In genomic region chr3:190319660-190320059, GRCh38 we compare ENCODE assay signal across 10 cellular contexts. TPM values are rescaled to one million over a fixed set of nuclear protein-coding genes. Genes with fewer than 3 reads are reported as not detected.
A peak's percentile ranks its signal among the peaks of the same experiment; 100 is the strongest.
DNase-seq lines count a peak whose midpoint lies in the region; ATAC-seq and TF ChIP-seq lines count a peak whose summit lies in the region.
"Had no signal": no experiment of that assay in that cellular context is flagged by ENCODE, and none has a peak within 500 bp of the region (broad histone marks: within the 10 kb centered on the region; RNA-seq: fewer than 3 reads in every experiment).

No MANE protein-coding gene starts in this region.

- H3K9me3 Mint-ChIP-seq in natural killer cell treated with Interleukin-12 subunit alpha and Interleukin-12 subunit beta and Interleukin-15 and Interleukin-18, amount 100 ng/mL, for 72 hours = no peaks in the 10 kb centered on the region

- CTCF ChIA-PET in IMR-90 (lab: Yijun Ruan, JAX) = interaction anchor here (0.9 to 2.3 kb wide), 4 partner anchors 64 to 358 kb away, joined by 3 to 6 read pairs (median 4); no protein-coding TSS in a partner anchor

- 0 out of 2 replicates have a peak overlapping the region, but pooled peaks have one; percentile 28 for H3K14ac ChIP-seq in IMR-90 (replicated peaks; ENCODE audit: low read depth, low read length)

- ATAC-seq in IMR-90 (ENCODE audit: low read depth) = no peak
- ATAC-seq in HG03520 (IDR thresholded peaks at IDR 0.05; ENCODE audit: unreplicated experiment) = no peak
- no peak for ATAC-seq in natural killer cell treated with Interleukin-12 subunit alpha and Interleukin-12 subunit beta and Interleukin-15 and Interleukin-18, amount 100 ng/mL, for 72 hours

- H3K18ac ChIP-seq in IMR-90 (ENCODE audit: low read depth, low read length) = no peak overlapping the region

- H4K20me1 ChIP-seq in IMR-90 (ENCODE audit: insufficient read depth, low read length) = no peaks in the 10 kb centered on the region

- dilution Hi-C loops in IMR-90 (cut with HindIII; ENCODE audit: low sequenced_read_pairs, unreplicated experiment) = no loop called here

- 80% methylated on average over 2 of the region's 4 CpGs; no CpG with 5 or more reads in 1 of the 2 experiments for WGBS in IMR-90 (ENCODE audit: extremely low coverage in 2 of 2, insufficient read length in 1 of 2), 2 experiments

- no peak overlapping the region for H2AK9ac ChIP-seq in IMR-90 (replicated peaks; ENCODE audit: low read depth, low read length, poor library complexity)

- H3K4me3 Mint-ChIP-seq in natural killer cell treated with Interleukin-12 subunit alpha and Interleukin-12 subunit beta and Interleukin-15 and Interleukin-18, amount 100 ng/mL, for 72 hours = no peak overlapping the region

- no peak for TF ChIP-seq CTCF in IMR-90 (conservative IDR thresholded peaks at IDR 0.05; ENCODE audit: low read depth, low read length)

- H3K4me1 ChIP-seq in IMR-90 (ENCODE audit: control insufficient read depth, insufficient read depth, low read length) (peaks cover 7% of the 10 kb centered on the region; the same call in 1 of the 2 replicates), SJCRH30 (no peaks in the 10 kb centered on the region)

- H3K4ac ChIP-seq in IMR-90 (ENCODE audit: low read depth, low read length) = no peak overlapping the region; the same call in 1 of the 2 replicates

- 0 out of 4 replicates have a peak overlapping the region, but pooled peaks of 1 of the 2 experiments have one; percentile 22 for H4K8ac ChIP-seq in IMR-90 (ENCODE audit: low read depth in 2 of 2, low read length in 2 of 2)

- peak overlapping the region; percentile 73; the same call in 1 of the 2 replicates for H3K4me2 ChIP-seq in IMR-90 (ENCODE audit: low read depth, low read length)

- H4K91ac ChIP-seq in IMR-90 (ENCODE audit: insufficient read depth, low read depth, low read length) = no peak overlapping the region

- H3K9me3 ChIP-seq in IMR-90 (ENCODE audit: control insufficient read depth, insufficient read depth, low read length) (no peaks in the 10 kb centered on the region), SJCRH30 (replicated peaks) (no peaks in the 10 kb centered on the region)

- H3K36me3 ChIP-seq in IMR-90 (ENCODE audit: control insufficient read depth, insufficient read depth, low read length) = no peaks in the 10 kb centered on the region
- no peaks in the 10 kb centered on the region for H3K36me3 ChIP-seq in SJCRH30

- no peak overlapping the region; the same call in 1 of the 2 replicates for H4K5ac ChIP-seq in IMR-90 (ENCODE audit: low read depth, low read length)

- no peak overlapping the region for H3K56ac ChIP-seq in IMR-90 (ENCODE audit: extremely low read depth, insufficient read depth, low read length)

- 0 out of 3 replicates have a peak overlapping the region, but pooled peaks have one; percentile 42 for H2BK15ac ChIP-seq in IMR-90 (ENCODE audit: low read depth, low read length)

- no peak for TF ChIP-seq POLR2A in IMR-90 (IDR thresholded peaks at IDR 0.05; ENCODE audit: low read depth, low read length)

- H2AFZ ChIP-seq in IMR-90 (replicated peaks; ENCODE audit: low read length, poor library complexity) = no peak overlapping the region

- H3K27me3 ChIP-seq in IMR-90 (ENCODE audit: control insufficient read depth, insufficient read depth, low read length) = no peaks in the 10 kb centered on the region
- H3K27me3 ChIP-seq in SJCRH30 = no peaks in the 10 kb centered on the region

- peak; percentile 67 for DNase-seq in IMR-90
- DNase-seq in activated CD4-positive, alpha-beta T cell treated with anti-CD3 and anti-CD28 coated beads for 48 hours = peak; percentile 71
- peak; percentile 42 for DNase-seq in glomerular visceral epithelial cell (ENCODE audit: extremely low spot score)
- peak; percentile 21 to 46 for DNase-seq in stimulated activated CD4-positive, alpha-beta T cell treated with anti-CD3 and anti-CD28 coated beads, Interleukin-2, amount 100 ng/mL, for 48 hours
- no peak for DNase-seq in NCI-H510A treated with DMSO at 0.1 percent for 48 hours (lab: John Stamatoyannopoulos, UW)
- DNase-seq in SJCRH30 = no peak
- no peak for DNase-seq in natural killer cell treated with Interleukin-12 subunit alpha and Interleukin-12 subunit beta and Interleukin-15 and Interleukin-18, amount 100 ng/mL, for 72 hours (ENCODE audit: low spot score)
- DNase-seq: activated gamma-delta T cell, NCI-H1436 had no signal

- H3K27ac ChIP-seq in IMR-90 (ENCODE audit: insufficient read depth, low read length) = no peak overlapping the region
- H3K27ac ChIP-seq in SJCRH30 = no peak overlapping the region

- no peak overlapping the region for H2BK120ac ChIP-seq in IMR-90 (ENCODE audit: low read depth, low read length)

- no peak overlapping the region for H3K27ac Mint-ChIP-seq in natural killer cell treated with Interleukin-12 subunit alpha and Interleukin-12 subunit beta and Interleukin-15 and Interleukin-18, amount 100 ng/mL, for 72 hours

- H3K23ac ChIP-seq in IMR-90 (ENCODE audit: low read depth, low read length) = no peak overlapping the region

- TF ChIP-seq RAD21 in IMR-90 (IDR thresholded peaks at IDR 0.05; ENCODE audit: low read length) = no peak

- peaks cover 6 to 7% of the 10 kb centered on the region in 2 donors for H3K4me1 Mint-ChIP-seq in natural killer cell treated with Interleukin-12 subunit alpha and Interleukin-12 subunit beta and Interleukin-15 and Interleukin-18, amount 100 ng/mL, for 72 hours (ENCODE audit: low read depth in 2 of 2)

- H3K4me3 ChIP-seq in IMR-90 (ENCODE audit: insufficient read depth, low read depth, low read length) (no peak overlapping the region), SJCRH30 (no peak overlapping the region)

- no peak overlapping the region for H2BK20ac ChIP-seq in IMR-90 (ENCODE audit: low read depth, low read length)

- H3K36me3 Mint-ChIP-seq in natural killer cell treated with Interleukin-12 subunit alpha and Interleukin-12 subunit beta and Interleukin-15 and Interleukin-18, amount 100 ng/mL, for 72 hours = no peaks in the 10 kb centered on the region

- H2AK5ac ChIP-seq in IMR-90 (ENCODE audit: low read depth, low read length) = peak overlapping the region; percentile 27; the same call in 1 of the 2 replicates

- no peak overlapping the region for H2BK5ac ChIP-seq in IMR-90 (ENCODE audit: low read depth, low read length, poor library complexity, severe bottlenecking)

- in situ Hi-C loops in IMR-90 (cut with MboI; ENCODE audit: low sequenced_read_pairs) = loop anchor here (5.0 kb wide), 2 partner anchors 97 to 357 kb away; no protein-coding TSS in a partner anchor

- POLR2A ChIA-PET in IMR-90 (lab: Charles Lee; ENCODE audit: unreplicated experiment) = no interaction called here

- peaks cover 4% of the 10 kb centered on the region; the same call in 1 of the 2 replicates for H3K9me1 ChIP-seq in IMR-90 (ENCODE audit: insufficient read depth, low read length)

- H3K9ac ChIP-seq in IMR-90 (ENCODE audit: low read depth, low read length) = no peak overlapping the region

- peaks cover 10 to 34% of the 10 kb centered on the region in 2 experiments for H3K79me1 ChIP-seq in IMR-90 (ENCODE audit: low read depth in 1 of 2, low read length in 2 of 2)

- peaks cover 32 to 45% of the 10 kb centered on the region in 2 donors for H3K27me3 Mint-ChIP-seq in natural killer cell treated with Interleukin-12 subunit alpha and Interleukin-12 subunit beta and Interleukin-15 and Interleukin-18, amount 100 ng/mL, for 72 hours

- intact Hi-C loops in IMR-90 (cut with micrococcal nuclease) = loop anchor here (10.0 kb wide), 1 partner anchor 375 kb away; no protein-coding TSS in a partner anchor

- BruUV-seq in IMR-90 (replicated peaks; lab: Mats Ljungman, UMichigan) = no TSS peak

TF ChIP-seq in IMR-90, 13 proteins besides CTCF, POLR2A, EP300 and RAD21:
- 0 out of 2 replicates have a peak, but pooled peaks have one; percentile 32 for TF ChIP-seq FOS (IDR thresholded peaks at IDR 0.05; ENCODE audit: low read depth, low read length)
- no peak for TF ChIP-seq SMC3 (IDR thresholded peaks at IDR 0.05; ENCODE audit: low read depth, low read length)
TF ChIP-seq in IMR-90: peak in this region for 1.

RNA-seq across cellular contexts. Expression of gene CLDN1, which starts 2.6 kb away (rescaled TPM):
- 4.7 and 7.2 TPM in 2 replicates for total RNA-seq in IMR-90 (2012; rRNA removed)
- 6.3 and 7.3 TPM in 2 replicates for polyA plus RNA-seq in IMR-90 (2012; rRNA removed)
- 3.2 and 5.2 TPM in 2 replicates for polyA plus RNA-seq in IMR-90 (2012; cell fraction: cytosol; rRNA removed)
- polyA plus RNA-seq in IMR-90 (2012; cell fraction: nucleus; rRNA removed; ENCODE audit: low replicate concordance) = 2.0 and 8.6 TPM in 2 replicates
- 0.25 and 0.42 TPM in 2 replicates for total RNA-seq in SJCRH30 (2014; rRNA removed; shearing (Covaris generic))
- total RNA-seq in natural killer cell treated with Interleukin-12 subunit alpha and Interleukin-12 subunit beta and Interleukin-15 and Interleukin-18, amount 100 ng/mL, for 72 hours = not detected

Comparison
In these comparisons a context has a peak if more than half of its experiments do, and no peak if none do; other contexts are left out.
1. DNase-seq: peak in IMR-90 (single experiment), activated CD4-positive, alpha-beta T cell treated with anti-CD3 and anti-CD28 coated beads for 48 hours (single experiment), glomerular visceral epithelial cell (single experiment) and stimulated activated CD4-positive, alpha-beta T cell treated with anti-CD3 and anti-CD28 coated beads, Interleukin-2, amount 100 ng/mL, for 48 hours (2 of 2); none in NCI-H510A treated with DMSO at 0.1 percent for 48 hours (single experiment), SJCRH30 (0 of 2) and natural killer cell treated with Interleukin-12 subunit alpha and Interleukin-12 subunit beta and Interleukin-15 and Interleukin-18, amount 100 ng/mL, for 72 hours (single experiment).